ENCODE assay signal across 21 cellular contexts in the genomic region with DNA sequence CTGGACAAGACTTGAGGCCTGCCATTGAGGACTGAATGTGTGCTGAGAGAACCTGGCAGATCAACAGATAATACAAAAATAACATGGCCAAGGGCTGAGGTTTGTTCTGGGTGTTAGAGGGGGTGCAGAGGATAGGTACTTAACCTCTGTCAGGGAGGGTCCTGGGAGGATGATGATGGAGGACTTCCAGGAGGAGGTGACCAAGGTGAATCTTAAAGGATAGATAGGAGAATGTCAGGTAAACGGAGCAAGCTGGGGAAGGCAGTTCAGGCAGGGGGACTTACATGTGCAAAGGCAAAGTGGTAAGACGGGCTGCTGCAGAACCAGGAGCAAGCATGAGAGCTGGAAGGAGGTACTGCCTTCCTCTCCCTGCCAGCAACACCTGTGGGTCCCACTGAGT.
DNase-seq lines count a peak whose midpoint lies in the region; ATAC-seq and TF ChIP-seq lines count a peak whose summit lies in the region.
"Had no signal": no experiment of that assay in that cellular context is flagged by ENCODE, and none has a peak within 500 bp of the region (broad histone marks: within the 10 kb centered on the region; RNA-seq: fewer than 3 reads in every experiment).

No MANE protein-coding gene starts in this region.

- peak overlapping the region in 4 of 7 donors; percentile 2 to 85 (median 44) for H3K27ac Mint-ChIP-seq in CD14-positive monocyte
- H3K27ac Mint-ChIP-seq in CD8-positive, alpha-beta memory T cell: peak overlapping the region in 7 of 8 donors; percentile 6 to 82 (median 51)
- peak overlapping the region; percentile 27 for H3K27ac Mint-ChIP-seq in central memory CD8-positive, alpha-beta T cell (ENCODE audit: low read depth)
- H3K27ac Mint-ChIP-seq in naive thymus-derived CD4-positive, alpha-beta T cell: peak overlapping the region in 5 of 9 donors; percentile 12 to 65 (median 15)

- POLR2A ChIA-PET in CD8-positive, alpha-beta memory T cell (lab: Charles Lee): no interaction called here
- POLR2A ChIA-PET in naive thymus-derived CD4-positive, alpha-beta T cell (lab: Charles Lee): no interaction called here

- no peaks in the 10 kb centered on the region for H3K27me3 Mint-ChIP-seq in CD14-positive monocyte (ENCODE audit: low read depth in 3 of 3)
- no peaks in the 10 kb centered on the region for H3K27me3 Mint-ChIP-seq in CD8-positive, alpha-beta memory T cell
- no peaks in the 10 kb centered on the region for H3K27me3 Mint-ChIP-seq in central memory CD8-positive, alpha-beta T cell
- H3K27me3 Mint-ChIP-seq in naive thymus-derived CD4-positive, alpha-beta T cell: no peaks in the 10 kb centered on the region

- H3K4me1 ChIP-seq in CD8-positive, alpha-beta memory T cell (ENCODE audit: insufficient read depth, low read length): no peaks in the 10 kb centered on the region
- no peaks in the 10 kb centered on the region for H3K4me1 ChIP-seq in naive thymus-derived CD4-positive, alpha-beta T cell (ENCODE audit: control insufficient read depth in 2 of 2, insufficient read depth in 2 of 2, low read length in 2 of 2)
- H3K4me1 ChIP-seq in heart left ventricle: peaks cover 0 to 4% (median 0%) of the 10 kb centered on the region in 12 donors

- peaks cover 30% of the 10 kb centered on the region for H3K36me3 ChIP-seq in CD8-positive, alpha-beta memory T cell (ENCODE audit: insufficient read depth, low read length)
- peaks cover 0 to 53% (median 0%) of the 10 kb centered on the region in 3 experiments for H3K36me3 ChIP-seq in naive thymus-derived CD4-positive, alpha-beta T cell (ENCODE audit: control insufficient read depth in 2 of 3, insufficient read depth in 3 of 3, low read length in 3 of 3)
- peaks cover 0 to 91% (median 29%) of the 10 kb centered on the region in 9 donors for H3K36me3 ChIP-seq in heart left ventricle

- no peak for TF ChIP-seq POLR2A in heart left ventricle (IDR thresholded peaks at IDR 0.05)

- no peak overlapping the region for H3K4me3 Mint-ChIP-seq in CD14-positive monocyte
- H3K4me3 Mint-ChIP-seq in CD8-positive, alpha-beta memory T cell: no peak overlapping the region
- no peak overlapping the region for H3K4me3 Mint-ChIP-seq in central memory CD8-positive, alpha-beta T cell
- no peak overlapping the region for H3K4me3 Mint-ChIP-seq in naive thymus-derived CD4-positive, alpha-beta T cell

- TF ChIP-seq CTCF in CD14-positive monocyte (IDR thresholded peaks at IDR 0.05): no peak
- TF ChIP-seq CTCF in heart left ventricle (IDR thresholded peaks at IDR 0.05): no peak

- no peak for ATAC-seq in central memory CD8-positive, alpha-beta T cell (replicated peaks; ENCODE audit: extremely low read depth, poor library complexity, severe bottlenecking)
- no peak for ATAC-seq in naive thymus-derived CD4-positive, alpha-beta T cell
- no peak for ATAC-seq in heart left ventricle
- ATAC-seq: PC-3 had no signal

- intact Hi-C loops in CD14-positive monocyte (cut with micrococcal nuclease): no loop called here
- intact Hi-C loops in naive thymus-derived CD4-positive, alpha-beta T cell (cut with micrococcal nuclease): no loop called here
- intact Hi-C loops in heart left ventricle (cut with DNase I): no loop called here

- DNase-seq in CD14-positive monocyte (ENCODE audit: low spot score): no peak
- DNase-seq in CD8-positive, alpha-beta memory T cell: no peak
- DNase-seq in central memory CD8-positive, alpha-beta T cell (ENCODE audit: low spot score in 2 of 2): no peak
- no peak for DNase-seq in naive thymus-derived CD4-positive, alpha-beta T cell
- no peak for DNase-seq in SHP77 treated with DMSO at 0.1 percent for 48 hours (lab: John Stamatoyannopoulos, UW)
- DNase-seq in midbrain (lab: John Stamatoyannopoulos, UW): no peak
- DNase-seq in DMS79 treated with DMSO at 0.1 percent for 48 hours (lab: John Stamatoyannopoulos, UW): no peak
- no peak for DNase-seq in heart left ventricle
- DNase-seq: ACHN, AML-193, DND-41, GOT3, Karpas-422, MG63, NCI-H1092, NCI-H146, NCI-H2081, NCI-H510A treated with DMSO at 0.1 percent for 48 hours, NCI-H82, PC-3 had no signal

- H3K9me3 ChIP-seq in CD8-positive, alpha-beta memory T cell (ENCODE audit: low read length): no peaks in the 10 kb centered on the region
- no peaks in the 10 kb centered on the region for H3K9me3 ChIP-seq in naive thymus-derived CD4-positive, alpha-beta T cell (ENCODE audit: control insufficient read depth in 2 of 3, low read length in 3 of 3)
- H3K9me3 ChIP-seq in heart left ventricle: no peaks in the 10 kb centered on the region
- H3K9me3 ChIP-seq: MG63 had no signal

- no peak overlapping the region for H3K27ac ChIP-seq in CD8-positive, alpha-beta memory T cell (ENCODE audit: low read depth, low read length)
- H3K27ac ChIP-seq in naive thymus-derived CD4-positive, alpha-beta T cell (ENCODE audit: low read depth, low read length): no peak overlapping the region
- H3K27ac ChIP-seq in heart left ventricle: no peak overlapping the region
- H3K27ac ChIP-seq: RWPE1 had no signal

- no peaks in the 10 kb centered on the region for H3K4me1 Mint-ChIP-seq in CD14-positive monocyte
- H3K4me1 Mint-ChIP-seq in CD8-positive, alpha-beta memory T cell: peaks cover 0 to 3% (median 3%) of the 10 kb centered on the region in 3 donors
- H3K4me1 Mint-ChIP-seq in central memory CD8-positive, alpha-beta T cell: peaks cover 14% of the 10 kb centered on the region
- H3K4me1 Mint-ChIP-seq in naive thymus-derived CD4-positive, alpha-beta T cell: peaks cover 0 to 11% (median 0%) of the 10 kb centered on the region in 7 donors

- CTCF ChIA-PET in CD8-positive, alpha-beta memory T cell (lab: Charles Lee): interaction anchor here (1.3 kb wide), 1 partner anchor 255 kb away, joined by 3 read pairs; no protein-coding TSS in a partner anchor
- CTCF ChIA-PET in naive thymus-derived CD4-positive, alpha-beta T cell (lab: Charles Lee): no interaction called here

- 90 to 98% (median 96%) methylated on average over 2 of the region's 2 CpGs for WGBS in heart left ventricle, 4 donors

- no peaks in the 10 kb centered on the region for H3K27me3 ChIP-seq in CD8-positive, alpha-beta memory T cell (ENCODE audit: insufficient read depth, low read length, poor library complexity, severe bottlenecking)
- H3K27me3 ChIP-seq in naive thymus-derived CD4-positive, alpha-beta T cell (ENCODE audit: control insufficient read depth in 2 of 2, insufficient read depth in 2 of 2, low read length in 2 of 2): no peaks in the 10 kb centered on the region
- no peaks in the 10 kb centered on the region for H3K27me3 ChIP-seq in heart left ventricle
- H3K27me3 ChIP-seq: MG63 had no signal

- H3K36me3 Mint-ChIP-seq in CD14-positive monocyte: peaks cover 91 to 100% of the 10 kb centered on the region in 2 donors
- peaks cover 0 to 86% (median 8%) of the 10 kb centered on the region in 3 donors for H3K36me3 Mint-ChIP-seq in CD8-positive, alpha-beta memory T cell
- H3K36me3 Mint-ChIP-seq in central memory CD8-positive, alpha-beta T cell (ENCODE audit: insufficient read depth): peaks cover 45% of the 10 kb centered on the region
- peaks cover 11 to 33% (median 19%) of the 10 kb centered on the region in 5 donors for H3K36me3 Mint-ChIP-seq in naive thymus-derived CD4-positive, alpha-beta T cell

- no peaks in the 10 kb centered on the region for H3K9me3 Mint-ChIP-seq in CD14-positive monocyte
- H3K9me3 Mint-ChIP-seq in CD8-positive, alpha-beta memory T cell: no peaks in the 10 kb centered on the region
- no peaks in the 10 kb centered on the region for H3K9me3 Mint-ChIP-seq in central memory CD8-positive, alpha-beta T cell
- H3K9me3 Mint-ChIP-seq in naive thymus-derived CD4-positive, alpha-beta T cell: no peaks in the 10 kb centered on the region

- no peak overlapping the region for H3K4me3 ChIP-seq in CD8-positive, alpha-beta memory T cell (ENCODE audit: low read length)
- no peak overlapping the region for H3K4me3 ChIP-seq in naive thymus-derived CD4-positive, alpha-beta T cell (ENCODE audit: low read length)
- H3K4me3 ChIP-seq in heart left ventricle: no peak overlapping the region
- H3K4me3 ChIP-seq: MG63 had no signal
